Comparison of ENCODE assay signal across 23 cellular contexts in the genomic region with DNA sequence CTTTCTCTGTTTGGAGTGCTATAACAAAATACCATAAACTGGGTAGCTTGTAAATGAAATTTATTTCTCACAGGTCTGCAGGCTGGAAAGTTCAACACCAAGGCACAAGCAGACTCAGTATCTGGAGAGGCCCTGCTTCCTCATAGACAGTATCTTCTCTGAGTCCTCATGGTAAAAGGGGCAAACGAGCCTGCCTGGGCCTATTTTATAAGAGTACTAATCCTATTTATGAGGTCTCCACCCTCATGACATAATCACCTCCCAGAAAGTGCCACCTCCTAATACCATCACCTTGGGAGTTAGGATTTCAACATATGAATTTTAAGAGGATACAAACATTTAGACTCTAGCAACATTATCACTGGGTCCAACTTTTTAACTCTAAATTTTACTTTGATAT.
"Had no signal": no experiment of that assay in that cellular context is flagged by ENCODE, and none has a peak within 500 bp of the region (broad histone marks: within the 10 kb centered on the region; RNA-seq: fewer than 3 reads in every experiment).

No MANE protein-coding gene starts in this region.

- H3K4me1 ChIP-seq: esophagus squamous epithelium, gastrocnemius medialis, psoas muscle, sigmoid colon, stomach, thyroid gland had no signal

- FAIRE-seq: colon had no signal

- DNase-seq: dorsolateral prefrontal cortex; effector CD4-positive, alpha-beta T cell; esophagus squamous epithelium; gastrocnemius medialis; head of caudate nucleus; kidney; naive thymus-derived CD8-positive, alpha-beta T cell; nephron progenitor cell; occipital lobe; ovary; posterior cingulate gyrus; psoas muscle; right cardiac atrium; sigmoid colon; stimulated activated CD4-positive, alpha-beta T cell treated with anti-CD3 and anti-CD28 coated beads, Interleukin-2, amount 100 ng/mL, for 24 hours; stimulated activated CD4-positive, alpha-beta T cell treated with anti-CD3 and anti-CD28 coated beads, Interleukin-4, amount 100 ng/mL, for 24 hours; stimulated activated naive CD4-positive, alpha-beta T cell treated with Interleukin-2 at 50 U/mL for 16 hours; stomach; thyroid gland; trophoblast cell had no signal

- H3K36me3 ChIP-seq: esophagus squamous epithelium, gastrocnemius medialis, ovary, sigmoid colon, stomach, thyroid gland had no signal

- ATAC-seq: gastrocnemius medialis; left lobe of liver; naive thymus-derived CD8-positive, alpha-beta T cell; psoas muscle; right cardiac atrium; stimulated activated effector memory CD8-positive, alpha-beta T cell treated with anti-CD3 and anti-CD28 coated beads, Interleukin-12 subunit alpha, Interleukin-12 subunit beta, amount 100 ng/mL, for 72 hours had no signal

- H3K27ac ChIP-seq: dorsolateral prefrontal cortex, esophagus squamous epithelium, gastrocnemius medialis, ovary, psoas muscle, sigmoid colon, stomach, thyroid gland had no signal

- H3K27me3 ChIP-seq: dorsolateral prefrontal cortex, esophagus squamous epithelium, gastrocnemius medialis, ovary, sigmoid colon, stomach, thyroid gland had no signal

- H3K9me3 ChIP-seq: gastrocnemius medialis, thyroid gland had no signal

- H3K4me3 ChIP-seq: dorsolateral prefrontal cortex, esophagus squamous epithelium, gastrocnemius medialis, ovary, psoas muscle, sigmoid colon, stomach, thyroid gland had no signal
